Comparison of ENCODE assay signal across 1 cellular context in the genomic region with DNA sequence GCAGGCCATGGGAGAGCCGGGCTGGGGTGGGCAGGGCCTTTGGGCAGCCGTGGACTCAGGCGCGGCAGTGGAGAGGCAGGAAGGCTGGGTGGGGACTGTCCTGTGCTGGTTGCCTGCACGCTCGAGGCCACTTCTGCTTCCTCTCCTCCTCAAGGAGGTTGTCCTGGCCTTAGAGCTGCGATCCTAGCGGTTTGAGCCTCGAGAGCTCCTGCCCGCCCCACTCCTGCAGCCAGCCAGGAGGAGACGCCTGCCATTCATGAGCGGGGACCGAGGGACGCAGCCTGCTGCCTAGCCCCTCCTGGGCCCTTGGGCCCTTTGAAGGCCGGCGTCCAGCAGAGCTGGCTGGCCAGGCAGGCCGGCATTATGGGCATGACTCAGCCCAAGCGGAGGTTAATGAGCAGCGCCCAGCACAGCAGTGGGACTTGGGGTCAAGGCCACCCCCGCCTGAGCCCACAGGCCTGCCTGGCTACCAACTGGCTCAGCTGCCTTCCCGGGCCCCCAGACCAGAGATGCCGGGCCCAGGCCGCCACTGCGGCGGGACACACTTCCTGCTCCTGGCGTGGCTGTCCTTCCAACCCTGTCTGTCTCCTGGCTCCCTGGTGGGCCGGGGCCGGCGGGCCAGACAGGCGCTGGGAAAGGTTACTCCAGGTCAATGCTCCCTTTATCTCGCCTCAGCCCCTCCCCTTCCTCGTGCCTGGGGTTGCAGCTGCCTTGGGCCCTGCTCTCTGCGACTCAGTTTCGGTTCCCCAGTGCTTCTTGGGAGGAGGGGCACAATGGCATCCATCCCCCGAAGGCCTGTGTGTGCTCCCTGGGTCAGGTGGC.
TF ChIP-seq lines count a peak whose summit lies in the region.

No MANE protein-coding gene starts in this region.

TF ChIP-seq in HEK293T, 16 proteins besides CTCF, POLR2A, EP300 and RAD21 (continued from another document):
- TF ChIP-seq LEF1 (IDR thresholded peaks at IDR 0.05; ENCODE audit: borderline replicate concordance), result no peak
- TF ChIP-seq SUZ12 (IDR thresholded peaks at IDR 0.05), result no peak
- TF ChIP-seq BHLHE40 (IDR thresholded peaks at IDR 0.05; ENCODE audit: borderline replicate concordance), result no peak
- TF ChIP-seq CTBP1 (IDR thresholded peaks at IDR 0.05; ENCODE audit: borderline replicate concordance), result no peak
- TF ChIP-seq ELF4 (IDR thresholded peaks at IDR 0.05), result no peak
